ENCODE assay signal across 1 cellular context in genomic region chr16:85126731-85127662, GRCh38.
TF ChIP-seq lines count a peak whose summit lies in the region.

No MANE protein-coding gene starts in this region.

TF ChIP-seq in HEK293, 187 proteins besides CTCF, POLR2A, EP300 and RAD21 (continued from another document):
- TF ChIP-seq TSHZ1 (tag by site-specific recombination; IDR thresholded peaks at IDR 0.05; ENCODE audit: borderline replicate concordance) (no peak), HIC1 (tag by site-specific recombination; IDR thresholded peaks at IDR 0.05) (0 out of 2 replicates have a peak, but pooled peaks have one; percentile 21), ZNF132 (tag by site-specific recombination; IDR thresholded peaks at IDR 0.05; ENCODE audit: borderline replicate concordance) (no peak), SP7 (tag by site-specific recombination; IDR thresholded peaks at IDR 0.05) (peak; percentile 50), ZNF16 (tag by site-specific recombination; IDR thresholded peaks at IDR 0.05; ENCODE audit: low read depth) (peak; percentile 94), PATZ1 (tag by site-specific recombination; IDR thresholded peaks at IDR 0.05) (peak; percentile 53), ZIC2 (tag by site-specific recombination; IDR thresholded peaks at IDR 0.05) (peak; percentile 89), ZNF580 (tag by site-specific recombination; IDR thresholded peaks at IDR 0.05) (peak; percentile 73), ZNF266 (tag by site-specific recombination; IDR thresholded peaks at IDR 0.05; ENCODE audit: low read depth) (no peak), ZFP3 (tag by site-specific recombination; IDR thresholded peaks at IDR 0.05; ENCODE audit: low read depth) (no peak), GLIS2 (tag by site-specific recombination; IDR thresholded peaks at IDR 0.05) (peak; percentile 78), ZFP41 (tag by site-specific recombination; IDR thresholded peaks at IDR 0.05; ENCODE audit: borderline replicate concordance) (no peak), EGR2 (tag by site-specific recombination; IDR thresholded peaks at IDR 0.05; ENCODE audit: low read depth) (peak; percentile 96), ZNF335 (tag by site-specific recombination; conservative IDR thresholded peaks at IDR 0.05) (peak; percentile 40; the same call in 1 of the 2 replicates), REST (tag by site-specific recombination; IDR thresholded peaks at IDR 0.05) (no peak), GLIS1 (tag by site-specific recombination; IDR thresholded peaks at IDR 0.05) (peak; percentile 94), ZNF791 (tag by site-specific recombination; IDR thresholded peaks at IDR 0.05) (no peak), ZNF785 (tag by site-specific recombination; IDR thresholded peaks at IDR 0.05) (no peak), PRDM1 (tag by site-specific recombination; IDR thresholded peaks at IDR 0.05) (peak; percentile 83), OVOL3 (tag by site-specific recombination; IDR thresholded peaks at IDR 0.05) (no peak), ZNF398 (tag by site-specific recombination; IDR thresholded peaks at IDR 0.05) (peak; percentile 55; the same call in 1 of the 2 replicates), ZNF626 (tag by site-specific recombination; IDR thresholded peaks at IDR 0.05) (no peak), SP2 (tag by site-specific recombination; IDR thresholded peaks at IDR 0.05) (no peak), ZNF26 (tag by site-specific recombination; IDR thresholded peaks at IDR 0.05) (no peak), RBAK (tag by site-specific recombination; IDR thresholded peaks at IDR 0.05) (no peak), ZFHX2 (tag by site-specific recombination; conservative IDR thresholded peaks at IDR 0.05) (peak; percentile 97), ZNF138 (tag by site-specific recombination; IDR thresholded peaks at IDR 0.05; ENCODE audit: borderline replicate concordance) (no peak)
